Comparison of ENCODE assay signal across 15 cellular contexts in the genomic region with DNA sequence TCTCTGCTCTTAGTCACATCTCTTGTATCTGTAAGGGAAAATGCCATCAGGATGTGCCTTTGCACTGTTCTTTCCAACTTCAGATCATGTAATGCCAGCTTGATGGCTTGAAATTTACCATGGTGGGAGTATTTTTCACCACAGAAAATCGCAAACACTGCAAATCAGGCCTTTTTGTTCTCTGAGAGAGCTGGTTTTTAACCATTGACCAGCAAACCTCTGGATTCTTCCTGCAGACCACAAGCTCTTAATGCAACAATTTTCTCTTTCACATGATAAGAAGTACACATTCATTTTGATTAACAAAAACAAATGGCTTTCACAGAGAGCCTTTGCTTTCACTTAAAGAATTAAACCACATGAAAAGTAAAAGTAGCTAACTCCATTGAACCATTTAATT.
A peak's percentile ranks its signal among the peaks of the same experiment; 100 is the strongest.
DNase-seq lines count a peak whose midpoint lies in the region; ATAC-seq, FAIRE-seq and TF ChIP-seq lines count a peak whose summit lies in the region.
"Had no signal": no experiment of that assay in that cellular context is flagged by ENCODE, and none has a peak within 500 bp of the region (broad histone marks: within the 10 kb centered on the region; RNA-seq: fewer than 3 reads in every experiment).

No MANE protein-coding gene starts in this region.

- ATAC-seq in A549 (no peak), K562 (peak; percentile 11; the same call in 2 of the 3 replicates)
- ATAC-seq: HCT116 had no signal

- no peaks in the 10 kb centered on the region for H3K9me1 ChIP-seq in K562 (ENCODE audit: control insufficient read depth, insufficient read depth, low read length)

- H3K27me3 ChIP-seq in K562 (ENCODE audit: control insufficient read depth in 2 of 2, insufficient read depth in 2 of 2, low read length in 2 of 2) (no peaks in the 10 kb centered on the region), smooth muscle cell (ENCODE audit: low read depth) (no peaks in the 10 kb centered on the region)
- H3K27me3 ChIP-seq: BLaER1 treated with 17β-estradiol and CSF1 and Interleukin-3, amounts not matched to agents 10 nM and 100 nM had no signal

- TF ChIP-seq POLR2A in A549 (IDR thresholded peaks at IDR 0.05; ENCODE audit: low read length): no peak
- TF ChIP-seq POLR2A in K562 (conservative IDR thresholded peaks at IDR 0.05): no peak

- TF ChIP-seq RAD21 in A549 (conservative IDR thresholded peaks at IDR 0.05 in 1 of 2, IDR thresholded peaks at IDR 0.05 in 1 of 2): no peak
- TF ChIP-seq RAD21 in K562 (CRISPR knock-in tag; conservative IDR thresholded peaks at IDR 0.05 in 1 of 2, IDR thresholded peaks at IDR 0.05 in 1 of 2): no peak

- H3K27ac ChIP-seq in A549 (no peak overlapping the region), SK-N-MC (peak overlapping the region; percentile 50; the same call in 1 of the 2 replicates), K562 (ENCODE audit: extremely low read depth, low read depth, low read length) (peak overlapping the region; percentile 90), smooth muscle cell (ENCODE audit: low read depth) (peak overlapping the region; percentile 10)
- H3K27ac ChIP-seq: BLaER1 treated with 17β-estradiol and CSF1 and Interleukin-3, amounts not matched to agents 10 nM and 100 nM; HL-60 had no signal

- WGBS in A549 (ENCODE audit: missing lambda C conversion rate): 89% methylated on average over 1 of the region's 1 CpG
- 0% methylated on average over 1 of the region's 1 CpG for WGBS in K562 (ENCODE audit: insufficient coverage, low coverage, missing lambda C conversion rate)
- 46% methylated on average over 1 of the region's 1 CpG for WGBS in smooth muscle cell (ENCODE audit: low lambda C conversion rate)

- BruUV-seq in K562 (replicated peaks; lab: Mats Ljungman, UMichigan): no TSS peak

- no peak overlapping the region for H3K4me2 ChIP-seq in A549
- peak overlapping the region; percentile 69 for H3K4me2 ChIP-seq in K562 (ENCODE audit: insufficient read depth, low read length)
- H3K4me2 ChIP-seq in smooth muscle cell: peak overlapping the region; percentile 7

- no peaks in the 10 kb centered on the region for H3K9me3 ChIP-seq in A549
- no peaks in the 10 kb centered on the region for H3K9me3 ChIP-seq in SK-N-MC (ENCODE audit: low read depth, low read length)
- no peaks in the 10 kb centered on the region for H3K9me3 ChIP-seq in K562 (replicated peaks; ENCODE audit: control insufficient read depth, insufficient read depth, low read depth, low read length)
- no peaks in the 10 kb centered on the region for H3K9me3 ChIP-seq in smooth muscle cell (replicated peaks; ENCODE audit: low read depth)

- H3K9ac ChIP-seq in SK-N-MC (ENCODE audit: insufficient read length) (no peak overlapping the region), K562 (ENCODE audit: insufficient read depth in 1 of 2, low read depth in 2 of 2, low read length in 2 of 2) (peak overlapping the region in 1 of 2 experiments; percentile 68; a peak in 1 of 4 replicates), smooth muscle cell (ENCODE audit: low read depth) (no peak overlapping the region)
- H3K9ac ChIP-seq: BLaER1 treated with 17β-estradiol and CSF1 and Interleukin-3, amounts not matched to agents 10 nM and 100 nM had no signal

- H2AFZ ChIP-seq in K562 (ENCODE audit: low read depth, low read length) (peak overlapping the region; percentile 89), smooth muscle cell (ENCODE audit: low read depth) (peak overlapping the region; percentile 23)

- intact Hi-C loops in K562 (cut with micrococcal nuclease): no loop called here

- peaks cover 9% of the 10 kb centered on the region; the same call in 1 of the 3 replicates for H3K79me2 ChIP-seq in K562 (ENCODE audit: control insufficient read depth, insufficient read depth, low read length)
- H3K79me2 ChIP-seq in smooth muscle cell (ENCODE audit: low read depth): no peaks in the 10 kb centered on the region

- CTCF ChIA-PET in A549 (lab: Yijun Ruan, JAX) (interaction anchor here (2.0 kb wide), 1 partner anchor 11 kb away, joined by 5 read pairs; no protein-coding TSS in a partner anchor), K562 (lab: Yijun Ruan, JAX; ENCODE audit: low intra/inter-chr PET ratio) (interaction anchor here (0.6 kb wide), 1 partner anchor 686 kb away, joined by 3 read pairs; no protein-coding TSS in a partner anchor), HEK293T (lab: Yijun Ruan, JAX) (no interaction called here)

- DNase-seq in A549 (ENCODE audit: low read depth in 1 of 2, low spot score in 1 of 2) (no peak), SK-N-MC (ENCODE audit: low read depth, low spot score) (no peak), K562 (ENCODE audit: extremely low read depth in 1 of 4, low spot score in 3 of 4) (no peak), smooth muscle cell (lab: John Stamatoyannopoulos, UW; ENCODE audit: unreplicated experiment) (no peak), UCSD-AML1 (lab: John Stamatoyannopoulos, UW; ENCODE audit: unreplicated experiment) (no peak), dermis blood vessel endothelial cell (no peak), HEK293T (ENCODE audit: extremely low spot score) (no peak)
- DNase-seq: 8988T; ACHN; CD4-positive, CD25-positive, alpha-beta regulatory T cell; DMS53; GF-D8 had no signal

- POLR2A ChIA-PET in A549 (lab: Yijun Ruan, JAX): no interaction called here
- POLR2A ChIA-PET in K562 (lab: Yijun Ruan, JAX): interaction anchor here (0.6 to 2.1 kb wide), 7 partner anchors 10 to 118 kb away, joined by 3 to 15 read pairs (median 3); no protein-coding TSS in a partner anchor
- POLR2A ChIA-PET in HEK293T (lab: Yijun Ruan, JAX): no interaction called here

- H4K20me1 ChIP-seq in K562 (replicated peaks; ENCODE audit: control insufficient read depth, insufficient read depth, low read length) (no peaks in the 10 kb centered on the region), smooth muscle cell (ENCODE audit: low read depth) (no peaks in the 10 kb centered on the region)
- H4K20me1 ChIP-seq: BLaER1 treated with 17β-estradiol and CSF1 and Interleukin-3, amounts not matched to agents 10 nM and 100 nM had no signal

- H3K4me3 ChIP-seq in A549: no peak overlapping the region
- H3K4me3 ChIP-seq in SK-N-MC: no peak overlapping the region
- H3K4me3 ChIP-seq in K562: no peak overlapping the region
- H3K4me3 ChIP-seq in smooth muscle cell: no peak overlapping the region
- H3K4me3 ChIP-seq: BLaER1 treated with 17β-estradiol and CSF1 and Interleukin-3, amounts not matched to agents 10 nM and 100 nM had no signal

- FAIRE-seq in A549 (lab: Jason Lieb, UNC) (no peak), K562 (lab: Jason Lieb, UNC) (no peak)

- H3K36me3 ChIP-seq in SK-N-MC (ENCODE audit: insufficient read depth, low read length) (no peaks in the 10 kb centered on the region), K562 (ENCODE audit: control insufficient read depth, insufficient read depth, low read length) (no peaks in the 10 kb centered on the region), smooth muscle cell (ENCODE audit: low read depth) (no peaks in the 10 kb centered on the region)
- H3K36me3 ChIP-seq: BLaER1 treated with 17β-estradiol and CSF1 and Interleukin-3, amounts not matched to agents 10 nM and 100 nM had no signal

- TF ChIP-seq CTCF in A549 (IDR thresholded peaks at IDR 0.05): no peak
- no peak for TF ChIP-seq CTCF in K562 (IDR thresholded peaks at IDR 0.05 in 2 of 3, conservative IDR thresholded peaks at IDR 0.05 in 1 of 3; ENCODE audit: insufficient read depth in 2 of 3, low read depth in 1 of 3, low read length in 3 of 3)
- no peak for TF ChIP-seq CTCF in smooth muscle cell (IDR thresholded peaks at IDR 0.05; ENCODE audit: borderline replicate concordance, insufficient read depth, poor library complexity, severe bottlenecking)

- H3F3A ChIP-seq in smooth muscle cell (ENCODE audit: low read depth): peaks cover 4% of the 10 kb centered on the region

- in situ Hi-C loops in K562 (cut with MboI): no loop called here

- TF ChIP-seq EP300 in A549 (IDR thresholded peaks at IDR 0.05) (no peak), K562 (IDR thresholded peaks at IDR 0.05; ENCODE audit: low read length) (no peak)

- H3K4me1 ChIP-seq in A549 (peaks cover 22% of the 10 kb centered on the region), K562 (replicated peaks in 1 of 2; ENCODE audit: control insufficient read depth in 2 of 2, insufficient read depth in 2 of 2, low read length in 2 of 2) (peaks cover 10 to 31% of the 10 kb centered on the region in 2 experiments; a peak in 4 of 5 replicates), smooth muscle cell (ENCODE audit: low read depth) (peaks cover 9% of the 10 kb centered on the region)

TF ChIP-seq in A549, 52 proteins besides CTCF, POLR2A, EP300 and RAD21:
- TF ChIP-seq JUN (IDR thresholded peaks at IDR 0.05) (no peak), MAFK (IDR thresholded peaks at IDR 0.05; ENCODE audit: partially characterized antibody) (peak; percentile 1)

TF ChIP-seq in K562, 482 proteins besides CTCF, POLR2A, EP300 and RAD21 (continues in another document):
- TF ChIP-seq, protein P1, sequence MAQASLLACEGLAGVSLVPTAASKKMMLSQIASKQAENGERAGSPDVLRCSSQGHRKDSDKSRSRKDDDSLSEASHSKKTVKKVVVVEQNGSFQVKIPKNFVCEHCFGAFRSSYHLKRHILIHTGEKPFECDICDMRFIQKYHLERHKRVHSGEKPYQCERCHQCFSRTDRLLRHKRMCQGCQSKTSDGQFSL (CRISPR knock-in tag; IDR thresholded peaks at IDR 0.05): no peak
- TF ChIP-seq, protein P1 (tag; IDR thresholded peaks at IDR 0.05): 0 out of 4 replicates have a peak, but pooled peaks of 1 of the 2 experiments have one; percentile 46
- TF ChIP-seq MCM5 (IDR thresholded peaks at IDR 0.05; ENCODE audit: low read depth) (no peak), XRCC4 (IDR thresholded peaks at IDR 0.05; ENCODE audit: extremely low read depth, insufficient read depth, insufficient read length) (no peak), RUNX1 (IDR thresholded peaks at IDR 0.05; ENCODE audit: low read depth) (no peak)

TF ChIP-seq in HEK293T, 16 proteins besides CTCF, POLR2A, EP300 and RAD21 (continues in another document):
- TF ChIP-seq ZNF384 (IDR thresholded peaks at IDR 0.05) (no peak), FOXM1 (IDR thresholded peaks at IDR 0.05; ENCODE audit: borderline replicate concordance) (no peak), HDGF (IDR thresholded peaks at IDR 0.05; ENCODE audit: borderline replicate concordance) (no peak), NFRKB (IDR thresholded peaks at IDR 0.05) (no peak), ELF4 (IDR thresholded peaks at IDR 0.05) (no peak), TARDBP (IDR thresholded peaks at IDR 0.05) (no peak), FOXK2 (IDR thresholded peaks at IDR 0.05) (no peak), LEF1 (IDR thresholded peaks at IDR 0.05; ENCODE audit: borderline replicate concordance) (no peak), SP1 (IDR thresholded peaks at IDR 0.05) (no peak), L3MBTL2 (conservative IDR thresholded peaks at IDR 0.05) (no peak), FOXA1 (IDR thresholded peaks at IDR 0.05) (no peak), CTBP1 (IDR thresholded peaks at IDR 0.05; ENCODE audit: borderline replicate concordance) (no peak), SUZ12 (IDR thresholded peaks at IDR 0.05) (no peak), BHLHE40 (IDR thresholded peaks at IDR 0.05; ENCODE audit: borderline replicate concordance) (no peak)

Comparison
In these comparisons a context has a peak if more than half of its experiments do, and no peak if none do; other contexts are left out.
1. H3K27ac ChIP-seq: peak in SK-N-MC (single experiment), K562 (single experiment) and smooth muscle cell (single experiment); none in A549 (0 of 2).